ENCODE assay signal across 8 cellular contexts in genomic region chr2:169363027-169363569, GRCh38. TPM values are rescaled to one million over a fixed set of nuclear protein-coding genes. Genes with fewer than 3 reads are reported as not detected.
DNase-seq lines count a peak whose midpoint lies in the region; ATAC-seq and TF ChIP-seq lines count a peak whose summit lies in the region.

No MANE protein-coding gene starts in this region.

- H3K4me1 ChIP-seq in heart right ventricle = peaks cover 11 to 40% (median 31%) of the 10 kb centered on the region in 9 donors
- H3K4me1 ChIP-seq in mesenchymal stem cell (ENCODE audit: control insufficient read depth, insufficient read depth, low read depth, low read length) = peaks cover 29% of the 10 kb centered on the region
- no peaks in the 10 kb centered on the region for H3K4me1 ChIP-seq in aorta (ENCODE audit: control insufficient read depth in 1 of 2, insufficient read depth in 2 of 2, low read length in 2 of 2)

- peaks cover 34% of the 10 kb centered on the region for H3K4me1 Mint-ChIP-seq in activated naive CD8-positive, alpha-beta T cell treated with anti-CD3 and anti-CD28 coated beads, Interleukin-2, amount 50 U/mL, for 24 hours

- peak overlapping the region; percentile 84 for H3K4me3 Mint-ChIP-seq in activated naive CD8-positive, alpha-beta T cell treated with anti-CD3 and anti-CD28 coated beads, Interleukin-2, amount 50 U/mL, for 24 hours

- ATAC-seq in heart right ventricle (peak in 2 of 8 donors; percentile 7 to 30), Right ventricle myocardium inferior (no peak), aorta (ENCODE audit: low FRiP score) (no peak), GM21515 (IDR thresholded peaks at IDR 0.05; ENCODE audit: unreplicated experiment) (no peak), HG02763 (IDR thresholded peaks at IDR 0.05; ENCODE audit: unreplicated experiment) (no peak)
- ATAC-seq in activated naive CD8-positive, alpha-beta T cell treated with anti-CD3 and anti-CD28 coated beads, Interleukin-2, amount 50 U/mL, for 24 hours = no peak

- H3K27me3 ChIP-seq in heart right ventricle (peaks cover 0 to 68% (median 40%) of the 10 kb centered on the region in 7 donors), mesenchymal stem cell (ENCODE audit: control insufficient read depth in 1 of 2, insufficient read depth in 1 of 2, low read length in 2 of 2) (peaks cover 35 to 66% of the 10 kb centered on the region in 2 experiments), aorta (ENCODE audit: control insufficient read depth in 1 of 2, insufficient read depth in 2 of 2, low read length in 1 of 2) (no peaks in the 10 kb centered on the region)

- H3K27ac ChIP-seq in heart right ventricle (no peak overlapping the region), mesenchymal stem cell (ENCODE audit: low read length, poor library complexity, severe bottlenecking) (no peak overlapping the region), aorta (ENCODE audit: low read depth in 1 of 2, low read length in 2 of 2) (no peak overlapping the region)

- peak overlapping the region; percentile 84 for H3K4me2 ChIP-seq in mesenchymal stem cell (ENCODE audit: low read length, poor library complexity, severe bottlenecking)

- no peak overlapping the region for H2BK12ac ChIP-seq in mesenchymal stem cell (ENCODE audit: low read length in 2 of 2)

- H4K8ac ChIP-seq in mesenchymal stem cell (ENCODE audit: low read length) = no peak overlapping the region

- H3K14ac ChIP-seq in mesenchymal stem cell (ENCODE audit: low read length in 2 of 2) = no peak overlapping the region

- H3K23ac ChIP-seq in mesenchymal stem cell (ENCODE audit: low read length in 2 of 2) = no peak overlapping the region

- H3K27ac Mint-ChIP-seq in activated naive CD8-positive, alpha-beta T cell treated with anti-CD3 and anti-CD28 coated beads, Interleukin-2, amount 50 U/mL, for 24 hours = peak overlapping the region; percentile 68

- 4 to 6% methylated on average over 11 of the region's 11 CpGs for WGBS in heart right ventricle, 2 donors
- 15% methylated on average over 10 of the region's 11 CpGs for WGBS in mesenchymal stem cell
- 3% methylated on average over 11 of the region's 11 CpGs for WGBS in aorta, 2 donors

- H3K4ac ChIP-seq in mesenchymal stem cell (ENCODE audit: low read depth in 1 of 2, low read length in 2 of 2) = no peak overlapping the region

- no peak overlapping the region for H3K9ac ChIP-seq in mesenchymal stem cell (ENCODE audit: low read length)

- H3K27me3 Mint-ChIP-seq in activated naive CD8-positive, alpha-beta T cell treated with anti-CD3 and anti-CD28 coated beads, Interleukin-2, amount 50 U/mL, for 24 hours = peaks cover 57% of the 10 kb centered on the region

- intact Hi-C loops in heart right ventricle (cut with DNase I) = no loop called here
- intact Hi-C loops in Right ventricle myocardium inferior (cut with DNase I) = no loop called here
- intact Hi-C loops in aorta (cut with DNase I) = no loop called here

- TF ChIP-seq CTCF in heart right ventricle (IDR thresholded peaks at IDR 0.05) = no peak

- no peak overlapping the region for H2BK120ac ChIP-seq in mesenchymal stem cell (ENCODE audit: low read depth, low read length)

- no peak overlapping the region for H2BK5ac ChIP-seq in mesenchymal stem cell (ENCODE audit: low read depth, low read length, poor library complexity, severe bottlenecking)

- H3K9me3 Mint-ChIP-seq in activated naive CD8-positive, alpha-beta T cell treated with anti-CD3 and anti-CD28 coated beads, Interleukin-2, amount 50 U/mL, for 24 hours = no peaks in the 10 kb centered on the region

- no peak for DNase-seq in heart right ventricle
- DNase-seq in Right ventricle myocardium inferior (ENCODE audit: missing footprints) = no peak
- DNase-seq in activated naive CD8-positive, alpha-beta T cell treated with anti-CD3 and anti-CD28 coated beads, Interleukin-2, amount 50 U/mL, for 24 hours = no peak
- DNase-seq in mesenchymal stem cell = peak; percentile 4
- no peak for DNase-seq in aorta
- no peak for DNase-seq in NCI-H1105 (lab: John Stamatoyannopoulos, UW)

- peak overlapping the region; percentile 21 to 62 (median 56) for H3K4me3 ChIP-seq in heart right ventricle
- peak overlapping the region; percentile 56 to 73 for H3K4me3 ChIP-seq in mesenchymal stem cell (ENCODE audit: insufficient read depth in 1 of 2, low read depth in 1 of 2, low read length in 2 of 2)
- peak overlapping the region; percentile 23 to 67 for H3K4me3 ChIP-seq in aorta (ENCODE audit: low read length in 2 of 2)

- H3K36me3 ChIP-seq in heart right ventricle (no peaks in the 10 kb centered on the region), mesenchymal stem cell (ENCODE audit: control insufficient read depth in 1 of 2, insufficient read depth in 2 of 2, low read depth in 1 of 2, low read length in 2 of 2) (no peaks in the 10 kb centered on the region), aorta (ENCODE audit: control insufficient read depth in 1 of 2, insufficient read depth in 2 of 2, low read length in 1 of 2) (no peaks in the 10 kb centered on the region)

- no peak overlapping the region for H3K18ac ChIP-seq in mesenchymal stem cell (ENCODE audit: low read depth in 1 of 2, low read length in 2 of 2)

- H4K91ac ChIP-seq in mesenchymal stem cell (ENCODE audit: low read length) = no peak overlapping the region

- no peak overlapping the region for H2AFZ ChIP-seq in mesenchymal stem cell (ENCODE audit: low read depth, low read length)

- H2BK15ac ChIP-seq in mesenchymal stem cell (ENCODE audit: low read depth, poor library complexity, severe bottlenecking) = no peak overlapping the region

- no peak overlapping the region for H2AK5ac ChIP-seq in mesenchymal stem cell (ENCODE audit: low read length, severe bottlenecking)

- no peaks in the 10 kb centered on the region for H3K9me3 ChIP-seq in heart right ventricle
- no peaks in the 10 kb centered on the region for H3K9me3 ChIP-seq in mesenchymal stem cell (ENCODE audit: control insufficient read depth, low read length)
- no peaks in the 10 kb centered on the region for H3K9me3 ChIP-seq in aorta (ENCODE audit: control insufficient read depth, low read length)

- no peaks in the 10 kb centered on the region for H3K79me1 ChIP-seq in mesenchymal stem cell (replicated peaks; ENCODE audit: low read length, poor library complexity, severe bottlenecking)

- H3K36me3 Mint-ChIP-seq in activated naive CD8-positive, alpha-beta T cell treated with anti-CD3 and anti-CD28 coated beads, Interleukin-2, amount 50 U/mL, for 24 hours (ENCODE audit: low read depth) = no peaks in the 10 kb centered on the region

RNA-seq across cellular contexts. Expression of gene LRP2, which starts 0.8 kb away (rescaled TPM):
- 1 to 10 TPM in 1 of 10 donors, under 1 TPM in 2, not detected in 7; 0.15 to 1.3 (median 0.39) TPM for total RNA-seq in heart right ventricle
- under 1 TPM in 1 of 2 donors, not detected in 1; 0.06 TPM for polyA plus RNA-seq in heart right ventricle
- total RNA-seq in Right ventricle myocardium inferior = 0.14 TPM
- polyA plus RNA-seq in mesenchymal stem cell (2013, experiment 1 of 2) = not detected
- polyA plus RNA-seq in mesenchymal stem cell (2013, experiment 2 of 2) = 0.05 TPM
- total RNA-seq in aorta = under 1 TPM in 1 of 2 donors, not detected in 1; 0.09 TPM
- polyA plus RNA-seq in aorta = not detected
